In genomic region chrX:9693307-9694001, GRCh38 we compare ENCODE assay signal across 18 cellular contexts.
DNase-seq lines count a peak whose midpoint lies in the region; ATAC-seq and FAIRE-seq lines count a peak whose summit lies in the region.
"Had no signal": no experiment of that assay in that cellular context is flagged by ENCODE, and none has a peak within 500 bp of the region (broad histone marks: within the 10 kb centered on the region; RNA-seq: fewer than 3 reads in every experiment).

No MANE protein-coding gene starts in this region.

- peak; percentile 39 to 47 for ATAC-seq in CD4-positive, CD25-positive, alpha-beta regulatory T cell (ENCODE audit: low read depth in 2 of 2)
- ATAC-seq in GM18907 (IDR thresholded peaks at IDR 0.05; ENCODE audit: unreplicated experiment): no peak

- H3K27me3 Mint-ChIP-seq in CD4-positive, CD25-positive, alpha-beta regulatory T cell: no peaks in the 10 kb centered on the region
- H3K27me3 Mint-ChIP-seq in T-helper 2 cell treated with Interferon-gamma antibody and Interleukin-4, amounts not matched to agents 5 μg/mL and 100 μg/mL, for 36 hours (ENCODE audit: low read depth): no peaks in the 10 kb centered on the region
- H3K27me3 Mint-ChIP-seq: CD4-positive, alpha-beta T cell had no signal

- peak in 1 of 3 donors; percentile 64 for DNase-seq in CD4-positive, CD25-positive, alpha-beta regulatory T cell
- DNase-seq in T-helper 2 cell treated with Interferon-gamma antibody and Interleukin-4, amounts not matched to agents 5 μg/mL and 100 μg/mL, for 36 hours (ENCODE audit: low spot score): no peak
- DNase-seq in posterior vena cava (ENCODE audit: low spot score) (peak; percentile 30), small intestine (no peak), dermis blood vessel endothelial cell (no peak)
- no peak for DNase-seq in NK-92 treated with Interleukin-12 subunit alpha and Interleukin-12 subunit beta, amount 100 ng/mL, for 24 hours (lab: John Stamatoyannopoulos, UW)
- DNase-seq: Caco-2; CD4-positive, alpha-beta T cell; DMS153; DND-41; GOT3; HFFc6 had no signal

- FAIRE-seq in small intestine (lab: Jason Lieb, UNC): no peak
- FAIRE-seq: G401.6, H54 had no signal

- H3K9ac ChIP-seq in BLaER1: no peak overlapping the region

- H3K4me2 ChIP-seq in BLaER1: peak overlapping the region; percentile 27

- intact Hi-C loops in posterior vena cava (cut with DNase I): no loop called here

- H3K36me3 ChIP-seq in BLaER1 (peaks cover 96% of the 10 kb centered on the region), small intestine (ENCODE audit: control insufficient read depth in 2 of 2, insufficient read depth in 2 of 2, low read length in 2 of 2) (no peaks in the 10 kb centered on the region)
- peaks cover 10% of the 10 kb centered on the region for H3K36me3 ChIP-seq in CD4-positive, CD25-positive, alpha-beta regulatory T cell (ENCODE audit: control insufficient read depth, insufficient read depth, low read length)

- H3K4me1 Mint-ChIP-seq in CD4-positive, CD25-positive, alpha-beta regulatory T cell: peaks cover 0 to 12% (median 0%) of the 10 kb centered on the region in 4 donors
- peaks cover 10% of the 10 kb centered on the region for H3K4me1 Mint-ChIP-seq in T-helper 2 cell treated with Interferon-gamma antibody and Interleukin-4, amounts not matched to agents 5 μg/mL and 100 μg/mL, for 36 hours (ENCODE audit: low read depth)

- H3K4me3 ChIP-seq in BLaER1: no peak overlapping the region
- H3K4me3 ChIP-seq in CD4-positive, CD25-positive, alpha-beta regulatory T cell (ENCODE audit: low read depth, low read length): no peak overlapping the region
- no peak overlapping the region for H3K4me3 ChIP-seq in small intestine (ENCODE audit: low read depth in 1 of 2, low read length in 2 of 2)
- H3K4me3 ChIP-seq: HAP-1 had no signal

- H3K9me3 Mint-ChIP-seq in CD4-positive, CD25-positive, alpha-beta regulatory T cell: no peaks in the 10 kb centered on the region
- no peaks in the 10 kb centered on the region for H3K9me3 Mint-ChIP-seq in T-helper 2 cell treated with Interferon-gamma antibody and Interleukin-4, amounts not matched to agents 5 μg/mL and 100 μg/mL, for 36 hours
- H3K9me3 Mint-ChIP-seq: CD4-positive, alpha-beta T cell; HFFc6 had no signal

- H3K27me3 ChIP-seq in BLaER1 (no peaks in the 10 kb centered on the region), small intestine (ENCODE audit: control insufficient read depth in 2 of 2, insufficient read depth in 2 of 2, low read length in 2 of 2) (no peaks in the 10 kb centered on the region)
- H3K27me3 ChIP-seq in CD4-positive, CD25-positive, alpha-beta regulatory T cell (ENCODE audit: control insufficient read depth, insufficient read depth, low read length): no peaks in the 10 kb centered on the region

- no peaks in the 10 kb centered on the region for H4K20me1 ChIP-seq in BLaER1

- no peak overlapping the region for H3K27ac Mint-ChIP-seq in CD4-positive, CD25-positive, alpha-beta regulatory T cell
- peak overlapping the region; percentile 67 for H3K27ac Mint-ChIP-seq in T-helper 2 cell treated with Interferon-gamma antibody and Interleukin-4, amounts not matched to agents 5 μg/mL and 100 μg/mL, for 36 hours
- H3K27ac Mint-ChIP-seq: CD4-positive, alpha-beta T cell; HFFc6 had no signal

- peaks cover 13% of the 10 kb centered on the region for H3K4me1 ChIP-seq in BLaER1
- no peaks in the 10 kb centered on the region for H3K4me1 ChIP-seq in CD4-positive, CD25-positive, alpha-beta regulatory T cell (ENCODE audit: control insufficient read depth, insufficient read depth, low read length, poor library complexity, severe bottlenecking)
- no peaks in the 10 kb centered on the region for H3K4me1 ChIP-seq in small intestine (ENCODE audit: control insufficient read depth in 2 of 2, insufficient read depth in 1 of 2, low read depth in 1 of 2, low read length in 1 of 2)
- H3K4me1 ChIP-seq: Caco-2, HAP-1 had no signal

- no peak overlapping the region for H3K4me3 Mint-ChIP-seq in CD4-positive, CD25-positive, alpha-beta regulatory T cell
- H3K4me3 Mint-ChIP-seq in T-helper 2 cell treated with Interferon-gamma antibody and Interleukin-4, amounts not matched to agents 5 μg/mL and 100 μg/mL, for 36 hours: peak overlapping the region; percentile 5
- H3K4me3 Mint-ChIP-seq: CD4-positive, alpha-beta T cell; HFFc6 had no signal

- 80 to 89% (median 85%) methylated on average over 12 of the region's 12 CpGs for WGBS in small intestine, 3 donors

- peaks cover 34% of the 10 kb centered on the region for H3K36me3 Mint-ChIP-seq in CD4-positive, CD25-positive, alpha-beta regulatory T cell
- H3K36me3 Mint-ChIP-seq in T-helper 2 cell treated with Interferon-gamma antibody and Interleukin-4, amounts not matched to agents 5 μg/mL and 100 μg/mL, for 36 hours (ENCODE audit: low read depth): peaks cover 38% of the 10 kb centered on the region

- H3K27ac ChIP-seq in BLaER1: no peak overlapping the region
- H3K27ac ChIP-seq in CD4-positive, CD25-positive, alpha-beta regulatory T cell (ENCODE audit: insufficient read depth, low read length, poor library complexity, severe bottlenecking): no peak overlapping the region
- no peak overlapping the region for H3K27ac ChIP-seq in small intestine (ENCODE audit: low read depth in 1 of 2, low read length in 1 of 2)
- H3K27ac ChIP-seq: C4-2B had no signal

- H3K9me3 ChIP-seq in BLaER1: no peaks in the 10 kb centered on the region; the same call in 1 of the 2 replicates
- no peaks in the 10 kb centered on the region for H3K9me3 ChIP-seq in CD4-positive, CD25-positive, alpha-beta regulatory T cell (ENCODE audit: control insufficient read depth in 2 of 2, low read length in 2 of 2)
- no peaks in the 10 kb centered on the region for H3K9me3 ChIP-seq in small intestine (ENCODE audit: control insufficient read depth, low read depth)
- H3K9me3 ChIP-seq: Caco-2, HAP-1 had no signal
